Comparison of ENCODE assay signal across 9 cellular contexts in the genomic region with DNA sequence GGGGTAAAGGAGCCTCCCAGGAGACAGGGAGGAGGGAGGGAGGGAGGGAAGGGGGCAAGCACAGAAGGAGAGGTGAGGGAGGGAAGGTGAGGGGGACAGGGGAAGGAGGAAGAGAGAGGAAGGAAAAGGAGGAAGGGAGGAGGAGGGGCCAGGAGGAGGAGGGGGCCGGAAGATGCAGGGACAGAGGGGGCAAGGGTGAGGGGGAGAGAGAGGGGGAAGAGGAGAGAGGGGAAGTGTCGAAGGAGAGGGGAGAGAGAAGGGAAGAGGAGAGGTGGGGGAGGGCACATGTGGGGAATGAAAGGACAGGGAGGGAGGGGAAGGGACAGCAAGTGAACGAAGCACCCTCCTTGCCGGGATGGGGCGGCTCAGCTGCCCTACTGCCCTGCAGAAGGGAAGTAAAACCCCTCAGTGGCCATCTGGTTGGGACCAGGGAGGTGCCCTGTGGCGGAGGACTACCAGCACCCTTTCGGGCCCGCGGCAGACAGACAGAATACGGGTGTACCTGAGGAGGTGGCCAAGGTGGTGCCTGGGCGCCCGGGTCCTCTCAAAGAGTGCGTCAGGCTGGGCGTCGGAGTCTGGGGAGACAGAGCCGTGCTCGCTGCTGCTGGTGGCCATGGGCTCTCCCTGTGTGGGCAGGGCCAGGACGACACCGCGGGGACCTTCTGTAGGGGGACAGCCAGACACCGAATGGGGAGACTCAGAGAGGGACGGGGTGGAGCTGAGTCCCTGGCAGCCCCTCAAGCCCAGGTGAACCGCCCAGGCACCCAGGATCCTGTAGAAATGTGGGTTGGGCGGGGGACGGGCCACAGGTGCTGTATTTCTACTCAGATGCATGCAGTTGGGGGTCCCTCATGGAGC. TPM values are rescaled to one million over a fixed set of nuclear protein-coding genes. Genes with fewer than 3 reads are reported as not detected.
A peak's percentile ranks its signal among the peaks of the same experiment; 100 is the strongest.
DNase-seq lines count a peak whose midpoint lies in the region; ATAC-seq and TF ChIP-seq lines count a peak whose summit lies in the region.
"Had no signal": no experiment of that assay in that cellular context is flagged by ENCODE, and none has a peak within 500 bp of the region (broad histone marks: within the 10 kb centered on the region; RNA-seq: fewer than 3 reads in every experiment).

No MANE protein-coding gene starts in this region.

- 22 to 25% methylated on average over 7 to 24 of the region's 25 CpGs for WGBS in endodermal cell (ENCODE audit: insufficient coverage in 1 of 2, insufficient read length in 1 of 2), 2 experiments

- no peak for ATAC-seq in GM21737 (IDR thresholded peaks at IDR 0.05; ENCODE audit: unreplicated experiment)

- H3K4me1 ChIP-seq in DOHH2 (ENCODE audit: control insufficient read depth, low read length) (peaks cover 12% of the 10 kb centered on the region), OCI-LY3 (ENCODE audit: low read length) (no peaks in the 10 kb centered on the region), endodermal cell (ENCODE audit: control insufficient read depth, insufficient read depth, low read length) (no peaks in the 10 kb centered on the region), parathyroid adenoma (no peaks in the 10 kb centered on the region)

- no peaks in the 10 kb centered on the region for H3K4me1 Mint-ChIP-seq in endodermal cell
- peaks cover 9% of the 10 kb centered on the region for H3K4me1 Mint-ChIP-seq in activated T-helper 1 cell treated with anti-CD3 and anti-CD28 coated beads, Interleukin-12 subunit alpha, Interleukin-12 subunit beta, Interleukin-2, Interleukin-4 antibody, amounts not matched to agents 30 ng/mL and 10 ng/mL and 1 ng/mL, durations not matched to agents 14 hours and 24 hours and 36 hours (ENCODE audit: low read depth)
- H3K4me1 Mint-ChIP-seq in activated T-cell treated with anti-CD3 and anti-CD28 coated beads, Interleukin-2, amount 50 U/mL, for 24 hours (ENCODE audit: low read depth) = peaks cover 5% of the 10 kb centered on the region

- DNase-seq in endodermal cell = peak; percentile 54
- DNase-seq in activated T-helper 1 cell treated with anti-CD3 and anti-CD28 coated beads, Interleukin-12 subunit alpha, Interleukin-12 subunit beta, Interleukin-2, Interleukin-4 antibody, amounts not matched to agents 30 ng/mL and 10 ng/mL and 1 ng/mL, durations not matched to agents 14 hours and 24 hours and 36 hours (ENCODE audit: low spot score) = no peak
- no peak for DNase-seq in NCI-H128 (lab: John Stamatoyannopoulos, UW; ENCODE audit: unreplicated experiment)
- no peak for DNase-seq in activated T-cell treated with anti-CD3 and anti-CD28 coated beads, Interleukin-2, amount 50 U/mL, for 24 hours
- DNase-seq: NCI-H187 treated with DMSO at 0.1 percent for 48 hours had no signal

- H3K9me3 ChIP-seq in DOHH2 (ENCODE audit: control insufficient read depth, insufficient read depth, low read length) (no peaks in the 10 kb centered on the region), OCI-LY3 (ENCODE audit: insufficient read depth, low read length) (no peaks in the 10 kb centered on the region), endodermal cell (ENCODE audit: control insufficient read depth, low read length) (no peaks in the 10 kb centered on the region), parathyroid adenoma (ENCODE audit: control insufficient read depth, low read length) (no peaks in the 10 kb centered on the region)

- no peaks in the 10 kb centered on the region for H3F3A ChIP-seq in DOHH2 (ENCODE audit: control insufficient read depth, insufficient read depth)

- no peaks in the 10 kb centered on the region for H4K20me1 ChIP-seq in DOHH2 (ENCODE audit: control insufficient read depth, insufficient read depth, low read depth, low read length)
- H4K20me1 ChIP-seq in OCI-LY3 (ENCODE audit: insufficient read depth, low read length) = no peaks in the 10 kb centered on the region

- H3K27me3 Mint-ChIP-seq in endodermal cell (ENCODE audit: insufficient read depth) = peaks cover 14% of the 10 kb centered on the region
- H3K27me3 Mint-ChIP-seq in activated T-helper 1 cell treated with anti-CD3 and anti-CD28 coated beads, Interleukin-12 subunit alpha, Interleukin-12 subunit beta, Interleukin-2, Interleukin-4 antibody, amounts not matched to agents 30 ng/mL and 10 ng/mL and 1 ng/mL, durations not matched to agents 14 hours and 24 hours and 36 hours (ENCODE audit: insufficient read depth) = peaks cover 2% of the 10 kb centered on the region
- H3K27me3 Mint-ChIP-seq in activated T-cell treated with anti-CD3 and anti-CD28 coated beads, Interleukin-2, amount 50 U/mL, for 24 hours = peaks cover 8% of the 10 kb centered on the region

- H3K4me3 Mint-ChIP-seq in endodermal cell = peak overlapping the region; percentile 57
- H3K4me3 Mint-ChIP-seq in activated T-helper 1 cell treated with anti-CD3 and anti-CD28 coated beads, Interleukin-12 subunit alpha, Interleukin-12 subunit beta, Interleukin-2, Interleukin-4 antibody, amounts not matched to agents 30 ng/mL and 10 ng/mL and 1 ng/mL, durations not matched to agents 14 hours and 24 hours and 36 hours = no peak overlapping the region
- no peak overlapping the region for H3K4me3 Mint-ChIP-seq in activated T-cell treated with anti-CD3 and anti-CD28 coated beads, Interleukin-2, amount 50 U/mL, for 24 hours

- peak overlapping the region; percentile 63; the same call in 1 of the 2 replicates for H2AFZ ChIP-seq in OCI-LY3 (ENCODE audit: low read depth, low read length)
- no peak overlapping the region for H2AFZ ChIP-seq in parathyroid adenoma

- H3K27me3 ChIP-seq in DOHH2 (ENCODE audit: control insufficient read depth, low read length) = no peaks in the 10 kb centered on the region
- H3K27me3 ChIP-seq in OCI-LY3 (ENCODE audit: low read depth, low read length) = no peaks in the 10 kb centered on the region
- H3K27me3 ChIP-seq in endodermal cell (ENCODE audit: control insufficient read depth, insufficient read depth, low read length, poor library complexity, severe bottlenecking) = no peaks in the 10 kb centered on the region
- H3K27me3 ChIP-seq in parathyroid adenoma (ENCODE audit: control insufficient read depth, insufficient read depth, low read length) = no peaks in the 10 kb centered on the region

- no peak overlapping the region for H3K9ac ChIP-seq in OCI-LY3 (ENCODE audit: low read length)
- H3K9ac ChIP-seq in endodermal cell (ENCODE audit: extremely low read depth, low read length, poor library complexity, severe bottlenecking) = no peak overlapping the region
- no peak overlapping the region for H3K9ac ChIP-seq in parathyroid adenoma

- H3K36me3 ChIP-seq in DOHH2 (ENCODE audit: control insufficient read depth, low read length) (no peaks in the 10 kb centered on the region), OCI-LY3 (replicated peaks; ENCODE audit: low read depth, low read length) (no peaks in the 10 kb centered on the region), endodermal cell (ENCODE audit: control insufficient read depth, insufficient read depth, low read length) (no peaks in the 10 kb centered on the region), parathyroid adenoma (ENCODE audit: control insufficient read depth, insufficient read depth, low read length) (no peaks in the 10 kb centered on the region)

- H3K79me2 ChIP-seq in DOHH2 (ENCODE audit: control insufficient read depth, low read length) (no peaks in the 10 kb centered on the region), OCI-LY3 (ENCODE audit: low read length) (no peaks in the 10 kb centered on the region), parathyroid adenoma (no peaks in the 10 kb centered on the region)

- H3K9me2 ChIP-seq in DOHH2 (replicated peaks; ENCODE audit: control insufficient read depth, low read length) = no peaks in the 10 kb centered on the region

- H3K27ac Mint-ChIP-seq in endodermal cell = no peak overlapping the region
- no peak overlapping the region for H3K27ac Mint-ChIP-seq in activated T-helper 1 cell treated with anti-CD3 and anti-CD28 coated beads, Interleukin-12 subunit alpha, Interleukin-12 subunit beta, Interleukin-2, Interleukin-4 antibody, amounts not matched to agents 30 ng/mL and 10 ng/mL and 1 ng/mL, durations not matched to agents 14 hours and 24 hours and 36 hours
- H3K27ac Mint-ChIP-seq in activated T-cell treated with anti-CD3 and anti-CD28 coated beads, Interleukin-2, amount 50 U/mL, for 24 hours = no peak overlapping the region

- peak overlapping the region; percentile 92 for H3K4me2 ChIP-seq in DOHH2 (ENCODE audit: low read length)
- peak overlapping the region; percentile 83 for H3K4me2 ChIP-seq in OCI-LY3 (ENCODE audit: low read length)
- peak overlapping the region; percentile 77 for H3K4me2 ChIP-seq in parathyroid adenoma (ENCODE audit: low read length)

- intact Hi-C loops in activated T-helper 1 cell treated with anti-CD3 and anti-CD28 coated beads, Interleukin-12 subunit alpha, Interleukin-12 subunit beta, Interleukin-2, Interleukin-4 antibody, amounts not matched to agents 30 ng/mL and 10 ng/mL and 1 ng/mL, durations not matched to agents 14 hours and 24 hours and 36 hours (cut with micrococcal nuclease) = loop anchor here (2.0 to 5.0 kb wide), 4 partner anchors 144 to 618 kb away; a partner anchor contains a TSS

- H3K4me3 ChIP-seq in DOHH2 (ENCODE audit: low read length) = peak overlapping the region; percentile 75
- peak overlapping the region; percentile 75 for H3K4me3 ChIP-seq in OCI-LY3 (ENCODE audit: low read length)
- H3K4me3 ChIP-seq in endodermal cell (ENCODE audit: low read length) = peak overlapping the region; percentile 79
- no peak overlapping the region for H3K4me3 ChIP-seq in parathyroid adenoma (ENCODE audit: low read depth, low read length)

- peaks cover 67% of the 10 kb centered on the region for H3K9me3 Mint-ChIP-seq in endodermal cell
- no peaks in the 10 kb centered on the region for H3K9me3 Mint-ChIP-seq in activated T-helper 1 cell treated with anti-CD3 and anti-CD28 coated beads, Interleukin-12 subunit alpha, Interleukin-12 subunit beta, Interleukin-2, Interleukin-4 antibody, amounts not matched to agents 30 ng/mL and 10 ng/mL and 1 ng/mL, durations not matched to agents 14 hours and 24 hours and 36 hours
- no peaks in the 10 kb centered on the region for H3K9me3 Mint-ChIP-seq in activated T-cell treated with anti-CD3 and anti-CD28 coated beads, Interleukin-2, amount 50 U/mL, for 24 hours

- H3K27ac ChIP-seq in DOHH2 (ENCODE audit: low read depth, low read length) (peak overlapping the region; percentile 21; the same call in 1 of the 2 replicates), OCI-LY3 (ENCODE audit: low read length) (no peak overlapping the region), endodermal cell (ENCODE audit: low read depth, low read length) (no peak overlapping the region), parathyroid adenoma (no peak overlapping the region)

- TF ChIP-seq CTCF in DOHH2 (IDR thresholded peaks at IDR 0.05; ENCODE audit: low read depth, low read length, poor library complexity, severe bottlenecking) (no peak), OCI-LY3 (IDR thresholded peaks at IDR 0.05; ENCODE audit: low read depth, low read length) (no peak), endodermal cell (conservative IDR thresholded peaks at IDR 0.05) (no peak), parathyroid adenoma (IDR thresholded peaks at IDR 0.05) (no peak)

- peaks cover 3% of the 10 kb centered on the region for H3K36me3 Mint-ChIP-seq in endodermal cell (ENCODE audit: low read depth)
- no peaks in the 10 kb centered on the region for H3K36me3 Mint-ChIP-seq in activated T-helper 1 cell treated with anti-CD3 and anti-CD28 coated beads, Interleukin-12 subunit alpha, Interleukin-12 subunit beta, Interleukin-2, Interleukin-4 antibody, amounts not matched to agents 30 ng/mL and 10 ng/mL and 1 ng/mL, durations not matched to agents 14 hours and 24 hours and 36 hours (ENCODE audit: low read depth)
- H3K36me3 Mint-ChIP-seq in activated T-cell treated with anti-CD3 and anti-CD28 coated beads, Interleukin-2, amount 50 U/mL, for 24 hours (ENCODE audit: low read depth) = peaks cover 2% of the 10 kb centered on the region

RNA-seq across cellular contexts. Expression of a gene that starts 29.5 kb away (rescaled TPM):
- total RNA-seq in endodermal cell = 100 to 1,000 TPM; 341 to 362 TPM
- 170 TPM for polyA plus RNA-seq in endodermal cell (2013, experiment 1 of 2)
- polyA plus RNA-seq in endodermal cell (2013, experiment 2 of 2) = 164 TPM
- 213 and 218 TPM in 2 replicates for total RNA-seq in activated T-helper 1 cell treated with anti-CD3 and anti-CD28 coated beads, Interleukin-12 subunit alpha, Interleukin-12 subunit beta, Interleukin-2, Interleukin-4 antibody, amounts not matched to agents 30 ng/mL and 10 ng/mL and 1 ng/mL, durations not matched to agents 14 hours and 24 hours and 36 hours
